8 cellular contexts compared by ENCODE assay signal in the genomic region with DNA sequence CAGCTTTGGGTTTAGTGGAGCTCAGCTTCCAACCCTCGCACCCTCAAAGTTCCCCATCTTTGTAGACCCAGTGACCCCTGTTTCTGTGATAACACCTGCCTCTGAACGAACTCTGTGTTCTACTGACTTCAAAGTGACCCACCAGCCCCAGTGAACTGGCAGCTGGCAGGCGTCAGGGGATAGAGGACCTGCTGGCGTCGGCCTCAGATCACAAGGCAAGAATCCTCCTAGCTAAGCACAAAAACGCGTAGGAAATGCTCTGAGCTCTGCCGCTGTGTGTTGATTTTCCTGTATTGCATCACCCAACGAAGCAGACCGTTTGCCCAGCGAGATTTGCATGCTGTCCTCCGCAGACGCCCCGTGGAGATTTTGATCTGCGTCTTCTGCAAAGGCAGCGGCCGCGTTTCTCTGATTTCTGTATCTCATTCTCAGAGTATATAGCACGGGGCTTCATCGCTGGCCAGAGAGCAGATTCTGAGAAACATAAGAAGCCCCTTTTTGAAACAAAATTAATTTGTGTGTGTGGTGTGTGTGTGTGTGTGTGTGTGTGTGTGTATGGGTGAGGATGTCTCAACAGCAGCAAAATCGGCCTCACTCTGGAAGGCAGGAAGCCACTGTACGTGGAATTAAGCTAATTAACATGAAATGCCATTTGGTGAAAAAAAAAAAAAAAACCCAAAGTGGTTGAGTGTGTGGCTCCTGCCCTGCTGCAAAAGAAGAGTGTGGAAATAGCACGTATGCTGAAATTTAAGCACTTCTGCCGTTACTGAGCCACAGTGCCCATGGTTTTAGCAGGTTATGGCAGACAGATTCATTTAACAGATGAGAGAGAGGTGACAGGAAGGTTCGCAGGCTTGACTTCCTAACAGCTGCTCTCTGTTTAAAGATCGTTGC. TPM values are rescaled to one million over a fixed set of nuclear protein-coding genes. Genes with fewer than 3 reads are reported as not detected.
DNase-seq lines count a peak whose midpoint lies in the region; ATAC-seq, FAIRE-seq and TF ChIP-seq lines count a peak whose summit lies in the region.

No MANE protein-coding gene starts in this region.

- H3K27ac ChIP-seq in SK-N-SH (ENCODE audit: low read depth in 2 of 2, low read length in 1 of 2) (peak overlapping the region in 1 of 2 experiments; percentile 13; a peak in 1 of 4 replicates), K562 (ENCODE audit: extremely low read depth, low read depth, low read length) (peak overlapping the region; percentile 79; the same call in 2 of the 3 replicates), keratinocyte (ENCODE audit: control insufficient read depth, insufficient read depth, low read length) (no peak overlapping the region)

- H3K79me2 ChIP-seq in SK-N-SH (ENCODE audit: insufficient read depth): no peaks in the 10 kb centered on the region
- H3K79me2 ChIP-seq in K562 (ENCODE audit: control insufficient read depth, insufficient read depth, low read length): no peaks in the 10 kb centered on the region
- H3K79me2 ChIP-seq in keratinocyte (ENCODE audit: control insufficient read depth, insufficient read depth, low read length): no peaks in the 10 kb centered on the region

- no peaks in the 10 kb centered on the region for H3F3A ChIP-seq in SK-N-SH (replicated peaks; ENCODE audit: insufficient read depth)

- no peaks in the 10 kb centered on the region; the same call in 1 of the 2 replicates for H3K27me3 ChIP-seq in SK-N-SH (ENCODE audit: insufficient read depth)
- no peaks in the 10 kb centered on the region for H3K27me3 ChIP-seq in K562 (ENCODE audit: control insufficient read depth in 2 of 2, insufficient read depth in 2 of 2, low read length in 2 of 2)
- no peaks in the 10 kb centered on the region for H3K27me3 ChIP-seq in keratinocyte (ENCODE audit: control insufficient read depth, extremely low read depth, insufficient read depth, low read length)

- dilution Hi-C loops in keratinocyte (cut with MboI; ENCODE audit: extremely low pct_ligation_motif_present, low sequenced_read_pairs): no loop called here

- peak; percentile 56 for ATAC-seq in GM18502 (IDR thresholded peaks at IDR 0.05; ENCODE audit: poor library complexity, unreplicated experiment)
- peak; percentile 40 for ATAC-seq in HG02938 (IDR thresholded peaks at IDR 0.05; ENCODE audit: unreplicated experiment)
- peak; percentile 93 for ATAC-seq in K562

- CTCF ChIA-PET in SK-N-SH (lab: Yijun Ruan, JAX): no interaction called here
- CTCF ChIA-PET in K562 (lab: Yijun Ruan, JAX; ENCODE audit: low intra/inter-chr PET ratio): no interaction called here

- POLR2A ChIA-PET in SK-N-SH (lab: Yijun Ruan, JAX) (no interaction called here), K562 (lab: Yijun Ruan, JAX) (no interaction called here)

- no peak for TF ChIP-seq POLR2A in K562 (conservative IDR thresholded peaks at IDR 0.05)

- FAIRE-seq in K562 (lab: Jason Lieb, UNC) (peak; percentile 89), keratinocyte (lab: Jason Lieb, UNC) (no peak)

- TF ChIP-seq EP300 in SK-N-SH (IDR thresholded peaks at IDR 0.05; ENCODE audit: borderline replicate concordance in 1 of 2, low read depth in 1 of 2, low read length in 1 of 2): no peak
- TF ChIP-seq EP300 in K562 (IDR thresholded peaks at IDR 0.05; ENCODE audit: low read length): peak; percentile 97

- BruUV-seq in K562 (replicated peaks; lab: Mats Ljungman, UMichigan): TSS peak; percentile 93

- H3K9me3 ChIP-seq in SK-N-SH (no peaks in the 10 kb centered on the region), K562 (replicated peaks; ENCODE audit: control insufficient read depth, insufficient read depth, low read depth, low read length) (0 out of 2 replicates have a peak, but pooled peaks cover 2% of the 10 kb centered on the region), keratinocyte (ENCODE audit: control insufficient read depth, low read depth, low read length) (peaks cover 2% of the 10 kb centered on the region)

- no peak for TF ChIP-seq CTCF in SK-N-SH (IDR thresholded peaks at IDR 0.05)
- no peak for TF ChIP-seq CTCF in K562 (IDR thresholded peaks at IDR 0.05 in 2 of 3, conservative IDR thresholded peaks at IDR 0.05 in 1 of 3; ENCODE audit: insufficient read depth in 2 of 3, low read depth in 1 of 3, low read length in 3 of 3)
- no peak for TF ChIP-seq CTCF in keratinocyte (optimal IDR thresholded peaks at IDR 0.05 in 1 of 3, IDR thresholded peaks at IDR 0.05 in 1 of 3, conservative IDR thresholded peaks at IDR 0.05 in 1 of 3; ENCODE audit: extremely low read depth in 1 of 3, insufficient read depth in 2 of 3, low read length in 3 of 3)

- intact Hi-C loops in K562 (cut with micrococcal nuclease): no loop called here

- no peaks in the 10 kb centered on the region for H3K9me1 ChIP-seq in K562 (ENCODE audit: control insufficient read depth, insufficient read depth, low read length)
- H3K9me1 ChIP-seq in keratinocyte (ENCODE audit: control insufficient read depth, extremely low read depth, insufficient read depth, low read length): no peaks in the 10 kb centered on the region

- H3K4me3 ChIP-seq in SK-N-SH (ENCODE audit: low read depth in 2 of 2, low read length in 1 of 2) (peak overlapping the region; percentile 6 to 17; a peak in 1 of 4 replicates), K562 (no peak overlapping the region), keratinocyte (ENCODE audit: control insufficient read depth in 2 of 3, extremely low read depth in 1 of 3, insufficient read depth in 2 of 3, low read depth in 1 of 3, low read length in 3 of 3) (no peak overlapping the region)

- H3K9me2 ChIP-seq in SK-N-SH: no peaks in the 10 kb centered on the region

- peak overlapping the region; percentile 51 for H3K4me2 ChIP-seq in SK-N-SH
- H3K4me2 ChIP-seq in K562 (ENCODE audit: insufficient read depth, low read length): peak overlapping the region; percentile 72
- peak overlapping the region; percentile 58 for H3K4me2 ChIP-seq in keratinocyte (ENCODE audit: control insufficient read depth, extremely low read depth, insufficient read depth, low read depth, low read length)

- H3K36me3 ChIP-seq in SK-N-SH (replicated peaks in 1 of 2; ENCODE audit: control insufficient read depth in 1 of 2, insufficient read depth in 2 of 2, low read length in 1 of 2) (no peaks in the 10 kb centered on the region), K562 (ENCODE audit: control insufficient read depth, insufficient read depth, low read length) (no peaks in the 10 kb centered on the region), keratinocyte (ENCODE audit: control insufficient read depth in 2 of 2, extremely low read depth in 1 of 2, insufficient read depth in 2 of 2, low read length in 2 of 2) (no peaks in the 10 kb centered on the region)

- H2AFZ ChIP-seq in SK-N-SH (ENCODE audit: low read depth) (peak overlapping the region; percentile 75; the same call in 1 of the 2 replicates), K562 (ENCODE audit: low read depth, low read length) (peak overlapping the region; percentile 69), keratinocyte (ENCODE audit: control insufficient read depth, low read length) (no peak overlapping the region)

- WGBS in SK-N-SH (ENCODE audit: low lambda C conversion rate): 8% methylated on average over 26 of the region's 26 CpGs
- 9% methylated on average over 23 of the region's 26 CpGs for WGBS in K562 (ENCODE audit: insufficient coverage, low coverage, missing lambda C conversion rate)

- no peak for TF ChIP-seq RAD21 in SK-N-SH (IDR thresholded peaks at IDR 0.05; ENCODE audit: low read length)
- peak in 1 of 2 experiments; percentile 22; a peak in 2 of 4 replicates for TF ChIP-seq RAD21 in K562 (CRISPR knock-in tag; conservative IDR thresholded peaks at IDR 0.05 in 1 of 2, IDR thresholded peaks at IDR 0.05 in 1 of 2)

- DNase-seq in SK-N-SH: no peak
- DNase-seq in K562 (ENCODE audit: extremely low read depth in 1 of 4, low spot score in 3 of 4): peak in 3 of 4 experiments; percentile 15 to 74 (median 48)
- DNase-seq in keratinocyte (ENCODE audit: low read depth, low spot score): no peak
- peak; percentile 45 to 66 for DNase-seq in stimulated activated CD4-positive, alpha-beta T cell treated with anti-CD3 and anti-CD28 coated beads, Interleukin-1b, Interleukin-23, amount 100 ng/mL, for 4 hours (ENCODE audit: low read depth in 2 of 2)
- DNase-seq in NCI-H2107 treated with DMSO at 0.1 percent for 48 hours (lab: John Stamatoyannopoulos, UW; ENCODE audit: unreplicated experiment): no peak
- no peak for DNase-seq in 8988T

- no peaks in the 10 kb centered on the region for H3K4me1 ChIP-seq in SK-N-SH (ENCODE audit: control insufficient read depth in 1 of 2, insufficient read depth in 2 of 2, low read depth in 1 of 2, low read length in 1 of 2)
- H3K4me1 ChIP-seq in K562 (replicated peaks in 1 of 2; ENCODE audit: control insufficient read depth in 2 of 2, insufficient read depth in 2 of 2, low read length in 2 of 2): peaks cover 17 to 20% of the 10 kb centered on the region in 2 experiments
- H3K4me1 ChIP-seq in keratinocyte (ENCODE audit: control insufficient read depth, extremely low read depth, insufficient read depth, low read length): no peaks in the 10 kb centered on the region

- H3K9ac ChIP-seq in SK-N-SH (no peak overlapping the region), K562 (ENCODE audit: insufficient read depth in 1 of 2, low read depth in 2 of 2, low read length in 2 of 2) (peak overlapping the region; percentile 66 to 84; a peak in 3 of 4 replicates), keratinocyte (ENCODE audit: control insufficient read depth, extremely low read depth, insufficient read depth, low read length) (no peak overlapping the region)

- H4K20me1 ChIP-seq in SK-N-SH (ENCODE audit: insufficient read depth): no peaks in the 10 kb centered on the region
- H4K20me1 ChIP-seq in K562 (replicated peaks; ENCODE audit: control insufficient read depth, insufficient read depth, low read length): no peaks in the 10 kb centered on the region
- H4K20me1 ChIP-seq in keratinocyte (ENCODE audit: control insufficient read depth, extremely low read depth, insufficient read depth, low read length): no peaks in the 10 kb centered on the region

- in situ Hi-C loops in K562 (cut with MboI): loop anchor here (5.0 kb wide), 1 partner anchor 55 kb away; a partner anchor contains a TSS

RNA-seq across cellular contexts. Expression of a gene that starts 29.2 kb away (rescaled TPM):
- 34.7 and 37.7 TPM in 2 replicates for polyA plus RNA-seq in SK-N-SH (2012; rRNA removed)
- 18.0 and 22.9 TPM in 2 replicates for polyA plus RNA-seq in SK-N-SH (2012; cell fraction: cytosol; rRNA removed)
- polyA plus RNA-seq in SK-N-SH (2012; cell fraction: nucleus; rRNA removed): 47.0 and 65.2 TPM in 2 replicates
- total RNA-seq in K562 (2011; cell fraction: chromatin; rRNA removed; ENCODE audit: low replicate concordance): 21.1 and 30.0 TPM in 2 replicates
- total RNA-seq in K562 (2011; cell fraction: nucleolus; rRNA removed): 19.0 and 21.1 TPM in 2 replicates
- 16.6 and 25.3 TPM in 2 replicates for total RNA-seq in K562 (2011; cell fraction: nucleoplasm; rRNA removed)
- 11.8 and 12.2 TPM in 2 replicates for total RNA-seq in K562 (2014; rRNA removed)
- total RNA-seq in K562 (2014; rRNA removed; fragmentation: Illumina TruSeq; extraction: Trizol): 3.9 and 4.4 TPM in 2 replicates
- total RNA-seq in K562 (2015; rRNA removed; fragmentation: Illumina TruSeq; extraction: Trizol): 7.1 and 8.2 TPM in 2 replicates
- total RNA-seq in K562 (2021): 18.0 and 20.6 TPM in 2 replicates
- polyA plus RNA-seq in K562 (2011; rRNA removed): 7.8 and 13.9 TPM in 2 replicates
- polyA plus RNA-seq in K562 (2011; cell fraction: cytosol; rRNA removed): 11.3 and 16.3 TPM in 2 replicates
- polyA plus RNA-seq in K562 (2011; cell fraction: nucleus; rRNA removed): 15.2 and 17.1 TPM in 2 replicates
- 12.1 and 26.9 TPM in 2 replicates for polyA plus RNA-seq in K562 (2012)
- 7.6 and 11.9 TPM in 2 replicates for polyA plus RNA-seq in K562 (2014; fragmentation: Illumina TruSeq; extraction: Trizol)
- polyA plus RNA-seq in K562 (2014; fragmentation: Nextera tagmentation; extraction: Ambion mirVana): 1 to 10 TPM in 1 of 2 experiments, under 1 TPM in 1; 0.56 to 1.2 TPM
- 17.1 and 20.3 TPM in 2 replicates for polyA plus RNA-seq in K562 (2014; rRNA removed)
- 5.0 and 5.6 TPM in 2 replicates for polyA minus RNA-seq in K562 (2011; rRNA and poly(A)+ RNA removed)
- 6.2 and 11.7 TPM in 2 replicates for polyA minus RNA-seq in K562 (2011; cell fraction: cytosol; rRNA and poly(A)+ RNA removed)
- polyA minus RNA-seq in K562 (2011; cell fraction: nucleus; rRNA and poly(A)+ RNA removed): 5.3 and 7.9 TPM in 2 replicates
- polyA plus RNA-seq in keratinocyte: 13.8 to 16.3 TPM (median 15.2 TPM) in 3 replicates
- polyA plus RNA-seq in keratinocyte (2011; ENCODE audit: low read depth): 8.3 TPM
- 9.7 and 22.6 TPM in 2 replicates for polyA plus RNA-seq in keratinocyte (2011; cell fraction: cytosol; rRNA removed)
- polyA plus RNA-seq in keratinocyte (2011; cell fraction: nucleus; rRNA removed): 18.0 and 25.1 TPM in 2 replicates
- 11.7 and 20.9 TPM in 2 replicates for polyA plus RNA-seq in keratinocyte (2012; ENCODE audit: low replicate concordance)
- polyA minus RNA-seq in keratinocyte: 12.5 to 15.3 TPM (median 14.5 TPM) in 3 replicates
- 25.5 TPM for polyA minus RNA-seq in keratinocyte (2011; cell fraction: cytosol; rRNA and poly(A)+ RNA removed)
- polyA minus RNA-seq in keratinocyte (2011; cell fraction: nucleus; rRNA and poly(A)+ RNA removed): 13.7 and 17.2 TPM in 2 replicates

RNA-seq across cellular contexts. Expression of a gene that starts 55.1 kb away (rescaled TPM):
- 0.03 and 0.08 TPM in 2 replicates for polyA plus RNA-seq in SK-N-SH (2012; rRNA removed)
- 0.03 and 0.05 TPM in 2 replicates for polyA plus RNA-seq in SK-N-SH (2012; cell fraction: cytosol; rRNA removed)
- 0.05 and 0.15 TPM in 2 replicates for polyA plus RNA-seq in SK-N-SH (2012; cell fraction: nucleus; rRNA removed)
- 0.12 TPM in 1 of 2 replicates, not detected in the other for total RNA-seq in K562 (2011; cell fraction: chromatin; rRNA removed; ENCODE audit: low replicate concordance)
- 0.50 TPM in 1 of 2 replicates, not detected in the other for total RNA-seq in K562 (2011; cell fraction: nucleolus; rRNA removed)
- not detected in 2 replicates for total RNA-seq in K562 (2011; cell fraction: nucleoplasm; rRNA removed)
- 0.08 and 0.09 TPM in 2 replicates for total RNA-seq in K562 (2014; rRNA removed)
- 0.03 and 0.04 TPM in 2 replicates for total RNA-seq in K562 (2014; rRNA removed; fragmentation: Illumina TruSeq; extraction: Trizol)
- total RNA-seq in K562 (2015; rRNA removed; fragmentation: Illumina TruSeq; extraction: Trizol): 0.57 and 0.69 TPM in 2 replicates
- total RNA-seq in K562 (2021): 0.31 and 0.72 TPM in 2 replicates
- not detected in 2 replicates for polyA plus RNA-seq in K562 (2011; rRNA removed)
- polyA plus RNA-seq in K562 (2011; cell fraction: cytosol; rRNA removed): 0.03 and 0.06 TPM in 2 replicates
- polyA plus RNA-seq in K562 (2011; cell fraction: nucleus; rRNA removed): 0.06 TPM in 1 of 2 replicates, not detected in the other
- 0.65 and 4.6 TPM in 2 replicates for polyA plus RNA-seq in K562 (2012)
- polyA plus RNA-seq in K562 (2014; fragmentation: Illumina TruSeq; extraction: Trizol): 0.07 and 0.14 TPM in 2 replicates
- not detected for polyA plus RNA-seq in K562 (2014; fragmentation: Nextera tagmentation; extraction: Ambion mirVana)
- 0.04 and 0.07 TPM in 2 replicates for polyA plus RNA-seq in K562 (2014; rRNA removed)
- not detected in 2 replicates for polyA minus RNA-seq in K562 (2011; rRNA and poly(A)+ RNA removed)
- not detected in 2 replicates for polyA minus RNA-seq in K562 (2011; cell fraction: cytosol; rRNA and poly(A)+ RNA removed)
- polyA minus RNA-seq in K562 (2011; cell fraction: nucleus; rRNA and poly(A)+ RNA removed): not detected in 2 replicates
- not detected in 3 replicates for polyA plus RNA-seq in keratinocyte
- not detected for polyA plus RNA-seq in keratinocyte (2011; ENCODE audit: low read depth)
- polyA plus RNA-seq in keratinocyte (2011; cell fraction: cytosol; rRNA removed): not detected in 2 replicates
- not detected in 2 replicates for polyA plus RNA-seq in keratinocyte (2011; cell fraction: nucleus; rRNA removed)
- not detected in 2 replicates for polyA plus RNA-seq in keratinocyte (2012; ENCODE audit: low replicate concordance)
- polyA minus RNA-seq in keratinocyte: not detected in 3 replicates
- polyA minus RNA-seq in keratinocyte (2011; cell fraction: cytosol; rRNA and poly(A)+ RNA removed): not detected
- polyA minus RNA-seq in keratinocyte (2011; cell fraction: nucleus; rRNA and poly(A)+ RNA removed): not detected in 2 replicates

Comparison
In these comparisons a context has a peak if more than half of its experiments do, and no peak if none do; other contexts are left out.
1. ATAC-seq: peak in every context shown above with its lines; median percentile 93 in K562; 56 in GM18502; 40 in HG02938.
2. DNase-seq: peak in K562 (3 of 4) and stimulated activated CD4-positive, alpha-beta T cell treated with anti-CD3 and anti-CD28 coated beads, Interleukin-1b, Interleukin-23, amount 100 ng/mL, for 4 hours (2 of 2); none in SK-N-SH (single experiment), keratinocyte (single experiment), NCI-H2107 treated with DMSO at 0.1 percent for 48 hours (single experiment) and 8988T (single experiment).
3. H3K4me3 ChIP-seq: peak in SK-N-SH (2 of 2); none in K562 (single experiment) and keratinocyte (0 of 3).
4. H3K9ac ChIP-seq: peak in K562 (2 of 2); none in SK-N-SH (single experiment) and keratinocyte (single experiment).
5. Peak in every context shown above with its lines, with median percentiles within 50 percentile points of each other: H3K4me2 ChIP-seq.